8 cellular contexts compared by ENCODE assay signal in genomic region chr7:155598810-155599210, GRCh38. TPM values are rescaled to one million over a fixed set of nuclear protein-coding genes. Genes with fewer than 3 reads are reported as not detected.
A peak's percentile ranks its signal among the peaks of the same experiment; 100 is the strongest.
DNase-seq lines count a peak whose midpoint lies in the region; ATAC-seq and TF ChIP-seq lines count a peak whose summit lies in the region.

No MANE protein-coding gene starts in this region.

- no peaks in the 10 kb centered on the region for H3K9me3 Mint-ChIP-seq in activated B cell treated with CpG ODN at 0.5 μM for 24 hours

- no peaks in the 10 kb centered on the region for H4K20me1 ChIP-seq in mammary epithelial cell (ENCODE audit: insufficient read depth, low read length)

- POLR2A ChIA-PET in activated B cell treated with CpG ODN at 0.5 μM for 24 hours (lab: Charles Lee), result interaction anchor here (0.6 to 1.3 kb wide), 2 partner anchors 144 to 170 kb away, joined by 3 read pairs; no protein-coding TSS in a partner anchor

- H3K4me1 Mint-ChIP-seq in activated B cell treated with CpG ODN at 0.5 μM for 24 hours, result peaks cover 3% of the 10 kb centered on the region

- H3K4me2 ChIP-seq in mammary epithelial cell (ENCODE audit: insufficient read depth, low read depth, low read length), result peak overlapping the region; percentile 66

- peaks cover 13% of the 10 kb centered on the region for H3K27me3 ChIP-seq in mammary epithelial cell (ENCODE audit: insufficient read depth, low read length)

- intact Hi-C loops in activated B cell treated with CpG ODN at 0.5 μM for 24 hours (cut with micrococcal nuclease) (loop anchor here (1.0 to 5.0 kb wide), 5 partner anchors 46 to 687 kb away; partner anchors contain the start of gene RBM33), mammary epithelial cell (cut with micrococcal nuclease) (loop anchor here (1.0 to 2.0 kb wide), 6 partner anchors 46 to 219 kb away; partner anchors contain the start of genes CNPY1 and RBM33)

- H3K27ac ChIP-seq in mammary epithelial cell (ENCODE audit: insufficient read depth, low read depth, low read length), result no peak overlapping the region

- DNase-seq in GDM1 (lab: John Stamatoyannopoulos, UW), result peak; percentile 52
- DNase-seq in NCI-H2107 treated with DMSO at 0.1 percent for 48 hours (lab: John Stamatoyannopoulos, UW; ENCODE audit: unreplicated experiment), result peak; percentile 23
- peak; percentile 79 for DNase-seq in activated B cell treated with CpG ODN at 0.5 μM for 24 hours
- peak; percentile 46 for DNase-seq in mammary epithelial cell
- DNase-seq in iris pigment epithelial cell (ENCODE audit: low read depth), result peak; percentile 59
- peak; percentile 66 to 79 for DNase-seq in stimulated activated CD4-positive, alpha-beta T cell treated with anti-CD3 and anti-CD28 coated beads, Interleukin-15, amount 100 ng/mL, for 48 hours (ENCODE audit: low read depth in 2 of 2)

- H3K36me3 Mint-ChIP-seq in activated B cell treated with CpG ODN at 0.5 μM for 24 hours (ENCODE audit: low read depth), result no peaks in the 10 kb centered on the region

- no peak overlapping the region for H3K4me3 Mint-ChIP-seq in activated B cell treated with CpG ODN at 0.5 μM for 24 hours

- no peak overlapping the region for H3K9ac ChIP-seq in mammary epithelial cell (ENCODE audit: insufficient read depth, low read length)

- H3K27ac Mint-ChIP-seq in activated B cell treated with CpG ODN at 0.5 μM for 24 hours, result no peak overlapping the region

- no peaks in the 10 kb centered on the region for H3K4me1 ChIP-seq in mammary epithelial cell (ENCODE audit: insufficient read depth, low read length)

- in situ Hi-C loops in mammary epithelial cell (cut with MboI; ENCODE audit: low sequenced_read_pairs in 2 of 2), result loop anchor here (10.0 kb wide), 1 partner anchor 136 kb away; no protein-coding TSS in a partner anchor

- ATAC-seq in HG02759 (IDR thresholded peaks at IDR 0.05; ENCODE audit: unreplicated experiment), result peak; percentile 75
- ATAC-seq in activated B cell treated with CpG ODN at 0.5 μM for 24 hours (ENCODE audit: low read depth), result peak; percentile 70
- ATAC-seq in HG03039 (IDR thresholded peaks at IDR 0.05; ENCODE audit: unreplicated experiment), result no peak

- peaks cover 18% of the 10 kb centered on the region for H3K27me3 Mint-ChIP-seq in activated B cell treated with CpG ODN at 0.5 μM for 24 hours

- H3K36me3 ChIP-seq in mammary epithelial cell (ENCODE audit: insufficient read depth, low read length), result no peaks in the 10 kb centered on the region

- no peaks in the 10 kb centered on the region for H3K79me2 ChIP-seq in mammary epithelial cell (ENCODE audit: insufficient read depth, low read length)

- WGBS in mammary epithelial cell (ENCODE audit: low coverage, missing lambda C conversion rate), result 13% methylated on average over 11 of the region's 12 CpGs

- dilution Hi-C loops in mammary epithelial cell (cut with HindIII; ENCODE audit: low sequenced_read_pairs), result loop anchor here (5.0 kb wide), 2 partner anchors 33 to 52 kb away; partner anchors contain the start of gene CNPY1

- CTCF ChIA-PET in activated B cell treated with CpG ODN at 0.5 μM for 24 hours (lab: Charles Lee) (interaction anchor here (0.6 to 5.8 kb wide), 37 partner anchors 9 to 685 kb away, joined by 3 to 123 read pairs (median 5); partner anchors contain the start of gene RBM33), mammary epithelial cell (lab: Charles Lee; ENCODE audit: low non-redundant PET) (interaction anchor here (0.6 to 0.7 kb wide), 6 partner anchors 37 to 324 kb away, joined by 3 to 11 read pairs (median 4); no protein-coding TSS in a partner anchor)

- BruUV-seq in mammary epithelial cell (replicated peaks; lab: Mats Ljungman, UMichigan), result no TSS peak

- no peak overlapping the region for H3K4me3 ChIP-seq in mammary epithelial cell (replicated peaks in 1 of 3; ENCODE audit: insufficient read depth in 1 of 3, low read depth in 2 of 3, low read length in 3 of 3)

- no peak overlapping the region for H2AFZ ChIP-seq in mammary epithelial cell (ENCODE audit: low read depth, low read length)

- TF ChIP-seq CTCF in activated B cell treated with CpG ODN at 0.5 μM for 24 hours (IDR thresholded peaks at IDR 0.05), result no peak
- TF ChIP-seq CTCF in mammary epithelial cell (conservative IDR thresholded peaks at IDR 0.05 in 1 of 2, IDR thresholded peaks at IDR 0.05 in 1 of 2; ENCODE audit: extremely low read depth in 1 of 2, insufficient read depth in 1 of 2, low read depth in 1 of 2, low read length in 2 of 2), result peak; percentile 98

- no peaks in the 10 kb centered on the region for H3K9me3 ChIP-seq in mammary epithelial cell (replicated peaks; ENCODE audit: insufficient read depth, low read length)

RNA-seq across cellular contexts. Expression of gene RBM33, which starts 45.7 kb away (rescaled TPM):
- 107 and 117 TPM in 2 replicates for total RNA-seq in activated B cell treated with CpG ODN at 0.5 μM for 24 hours
- 10 to 100 TPM; 22.2 to 54.3 TPM for total RNA-seq in mammary epithelial cell
- polyA plus RNA-seq in mammary epithelial cell, result 5.0 TPM
- polyA minus RNA-seq in mammary epithelial cell, result 19.8 TPM

RNA-seq across cellular contexts. Expression of gene CNPY1, which starts 52.5 kb away (rescaled TPM):
- total RNA-seq in activated B cell treated with CpG ODN at 0.5 μM for 24 hours (not detected in 2 replicates), mammary epithelial cell (not detected)
- not detected for polyA plus RNA-seq in mammary epithelial cell
- polyA minus RNA-seq in mammary epithelial cell, result not detected

Comparison
In these comparisons a context has a peak if more than half of its experiments do, and no peak if none do; other contexts are left out.
1. DNase-seq: peak in every context shown above with its lines; median percentile 79 in activated B cell treated with CpG ODN at 0.5 μM for 24 hours; 72 in stimulated activated CD4-positive, alpha-beta T cell treated with anti-CD3 and anti-CD28 coated beads, Interleukin-15, amount 100 ng/mL, for 48 hours; 59 in iris pigment epithelial cell; 52 in GDM1; 46 in mammary epithelial cell; 23 in NCI-H2107 treated with DMSO at 0.1 percent for 48 hours.